In the genomic region with DNA sequence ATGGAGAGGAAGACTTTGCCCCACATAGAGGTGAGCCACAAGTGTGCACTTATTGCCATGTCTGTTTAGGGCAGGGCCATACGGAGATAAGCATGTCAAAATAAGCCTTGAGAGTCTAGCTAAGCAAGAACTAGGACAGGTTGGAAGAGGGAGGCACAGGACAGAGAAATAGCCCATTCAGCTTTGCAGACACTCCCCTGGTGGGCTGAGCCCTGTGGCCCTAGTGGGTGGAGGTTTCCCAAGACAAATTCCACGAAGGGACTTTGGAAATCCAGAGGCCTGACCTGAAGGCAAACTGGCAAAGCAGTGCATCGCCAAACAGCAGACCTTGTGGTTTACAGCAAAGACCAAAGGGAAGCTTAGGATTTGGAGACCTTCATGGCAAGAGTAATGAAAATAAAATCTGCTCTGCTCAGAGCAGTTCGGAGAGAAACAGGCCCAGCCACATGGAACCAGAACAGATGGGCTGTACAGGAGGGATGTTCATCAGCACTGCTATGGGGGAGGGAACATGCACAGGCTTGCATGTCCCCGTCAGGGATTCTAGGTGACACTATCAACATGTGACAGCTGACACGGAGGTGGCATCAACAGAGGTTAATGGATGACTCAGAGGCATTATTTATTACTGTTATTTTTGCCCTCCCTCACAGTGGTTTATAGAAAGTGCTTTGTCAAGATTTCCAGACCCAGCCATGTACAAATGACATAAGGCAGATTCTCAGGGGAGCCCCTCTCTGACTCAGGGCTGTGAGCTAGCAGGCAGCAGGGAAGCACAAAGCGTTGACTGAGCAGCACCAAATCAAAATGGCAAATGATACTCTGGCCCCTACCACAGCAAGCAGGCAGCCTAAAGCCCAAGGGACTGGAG, we compare ENCODE assay signal across 1 cellular context.
TF ChIP-seq lines count a peak whose summit lies in the region.

No MANE protein-coding gene starts in this region.

TF ChIP-seq in K562, 482 proteins besides CTCF, POLR2A, EP300 and RAD21 (continued from another document and continues in another):
- TF ChIP-seq, protein P1, sequence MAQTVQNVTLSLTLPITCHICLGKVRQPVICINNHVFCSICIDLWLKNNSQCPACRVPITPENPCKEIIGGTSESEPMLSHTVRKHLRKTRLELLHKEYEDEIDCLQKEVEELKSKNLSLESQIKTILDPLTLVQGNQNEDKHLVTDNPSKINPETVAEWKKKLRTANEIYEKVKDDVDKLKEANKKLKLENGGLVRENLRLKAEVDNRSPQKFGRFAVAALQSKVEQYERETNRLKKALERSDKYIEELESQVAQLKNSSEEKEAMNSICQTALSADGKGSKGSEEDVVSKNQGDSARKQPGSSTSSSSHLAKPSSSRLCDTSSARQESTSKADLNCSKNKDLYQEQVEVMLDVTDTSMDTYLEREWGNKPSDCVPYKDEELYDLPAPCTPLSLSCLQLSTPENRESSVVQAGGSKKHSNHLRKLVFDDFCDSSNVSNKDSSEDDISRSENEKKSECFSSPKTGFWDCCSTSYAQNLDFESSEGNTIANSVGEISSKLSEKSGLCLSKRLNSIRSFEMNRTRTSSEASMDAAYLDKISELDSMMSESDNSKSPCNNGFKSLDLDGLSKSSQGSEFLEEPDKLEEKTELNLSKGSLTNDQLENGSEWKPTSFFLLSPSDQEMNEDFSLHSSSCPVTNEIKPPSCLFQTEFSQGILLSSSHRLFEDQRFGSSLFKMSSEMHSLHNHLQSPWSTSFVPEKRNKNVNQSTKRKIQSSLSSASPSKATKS (CRISPR knock-in tag; IDR thresholded peaks at IDR 0.05): no peak
- TF ChIP-seq GTF2E2 (tag; IDR thresholded peaks at IDR 0.05) (no peak), NFIC (IDR thresholded peaks at IDR 0.05) (no peak), BHLHE40 (IDR thresholded peaks at IDR 0.05; ENCODE audit: low read length) (peak; percentile 72), MYC (IDR thresholded peaks at IDR 0.05; ENCODE audit: low read depth, low read length) (peak; percentile 54), MYC (CRISPR knock-in tag; IDR thresholded peaks at IDR 0.05; ENCODE audit: borderline replicate concordance, low read depth) (no peak), CTBP1 (IDR thresholded peaks at IDR 0.05; ENCODE audit: borderline replicate concordance) (peak; percentile 50; the same call in 1 of the 2 replicates), KDM4B (IDR thresholded peaks at IDR 0.05; ENCODE audit: borderline replicate concordance in 2 of 2, low read depth in 1 of 2) (0 out of 4 replicates have a peak, but pooled peaks of 1 of the 2 experiments have one; percentile 27), ZNF347 (CRISPR knock-in tag; IDR thresholded peaks at IDR 0.05; ENCODE audit: low read depth) (no peak), CHD2 (IDR thresholded peaks at IDR 0.05; ENCODE audit: low read depth, low read length) (no peak), NR2C2 (CRISPR knock-in tag; IDR thresholded peaks at IDR 0.05) (no peak), NR2C2 (tag; IDR thresholded peaks at IDR 0.05) (peak; percentile 50; the same call in 1 of the 2 replicates), ZNF57 (CRISPR knock-in tag; IDR thresholded peaks at IDR 0.05) (no peak), HMG20B (CRISPR knock-in tag; IDR thresholded peaks at IDR 0.05) (no peak), ARID1B (IDR thresholded peaks at IDR 0.05) (peak; percentile 85), TSC22D4 (tag; IDR thresholded peaks at IDR 0.05) (no peak), HCFC1 (IDR thresholded peaks at IDR 0.05; ENCODE audit: low read depth, low read length) (0 out of 2 replicates have a peak, but pooled peaks have one; percentile 25), TEAD1 (CRISPR knock-in tag; IDR thresholded peaks at IDR 0.05) (no peak; a peak in 2 of 4 replicates), RBM15 (IDR thresholded peaks at IDR 0.05; ENCODE audit: insufficient read depth, low read length) (no peak), YY1 (IDR thresholded peaks at IDR 0.05; ENCODE audit: borderline replicate concordance in 1 of 3, control insufficient read depth in 1 of 3, extremely low read depth in 1 of 3, insufficient read depth in 3 of 3, insufficient read length in 1 of 3, insufficient replicate concordance in 2 of 3, low read depth in 1 of 3, low read length in 2 of 3) (no peak), RBM14 (IDR thresholded peaks at IDR 0.05; ENCODE audit: borderline replicate concordance, insufficient read depth, low read depth, low read length) (no peak), ILK (tag; IDR thresholded peaks at IDR 0.05; ENCODE audit: borderline replicate concordance, low read depth) (no peak), RBM34 (IDR thresholded peaks at IDR 0.05; ENCODE audit: borderline replicate concordance, insufficient read depth, low read length) (no peak), FOXA1 (IDR thresholded peaks at IDR 0.05; ENCODE audit: borderline replicate concordance) (no peak), FOXJ3 (CRISPR knock-in tag; IDR thresholded peaks at IDR 0.05) (no peak), EP400 (IDR thresholded peaks at IDR 0.05) (peak; percentile 48; the same call in 1 of the 2 replicates)
- TF ChIP-seq, protein P2, sequence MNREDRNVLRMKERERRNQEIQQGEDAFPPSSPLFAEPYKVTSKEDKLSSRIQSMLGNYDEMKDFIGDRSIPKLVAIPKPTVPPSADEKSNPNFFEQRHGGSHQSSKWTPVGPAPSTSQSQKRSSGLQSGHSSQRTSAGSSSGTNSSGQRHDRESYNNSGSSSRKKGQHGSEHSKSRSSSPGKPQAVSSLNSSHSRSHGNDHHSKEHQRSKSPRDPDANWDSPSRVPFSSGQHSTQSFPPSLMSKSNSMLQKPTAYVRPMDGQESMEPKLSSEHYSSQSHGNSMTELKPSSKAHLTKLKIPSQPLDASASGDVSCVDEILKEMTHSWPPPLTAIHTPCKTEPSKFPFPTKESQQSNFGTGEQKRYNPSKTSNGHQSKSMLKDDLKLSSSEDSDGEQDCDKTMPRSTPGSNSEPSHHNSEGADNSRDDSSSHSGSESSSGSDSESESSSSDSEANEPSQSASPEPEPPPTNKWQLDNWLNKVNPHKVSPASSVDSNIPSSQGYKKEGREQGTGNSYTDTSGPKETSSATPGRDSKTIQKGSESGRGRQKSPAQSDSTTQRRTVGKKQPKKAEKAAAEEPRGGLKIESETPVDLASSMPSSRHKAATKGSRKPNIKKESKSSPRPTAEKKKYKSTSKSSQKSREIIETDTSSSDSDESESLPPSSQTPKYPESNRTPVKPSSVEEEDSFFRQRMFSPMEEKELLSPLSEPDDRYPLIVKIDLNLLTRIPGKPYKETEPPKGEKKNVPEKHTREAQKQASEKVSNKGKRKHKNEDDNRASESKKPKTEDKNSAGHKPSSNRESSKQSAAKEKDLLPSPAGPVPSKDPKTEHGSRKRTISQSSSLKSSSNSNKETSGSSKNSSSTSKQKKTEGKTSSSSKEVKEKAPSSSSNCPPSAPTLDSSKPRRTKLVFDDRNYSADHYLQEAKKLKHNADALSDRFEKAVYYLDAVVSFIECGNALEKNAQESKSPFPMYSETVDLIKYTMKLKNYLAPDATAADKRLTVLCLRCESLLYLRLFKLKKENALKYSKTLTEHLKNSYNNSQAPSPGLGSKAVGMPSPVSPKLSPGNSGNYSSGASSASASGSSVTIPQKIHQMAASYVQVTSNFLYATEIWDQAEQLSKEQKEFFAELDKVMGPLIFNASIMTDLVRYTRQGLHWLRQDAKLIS (CRISPR knock-in tag; IDR thresholded peaks at IDR 0.05): no peak
- TF ChIP-seq, protein P3, sequence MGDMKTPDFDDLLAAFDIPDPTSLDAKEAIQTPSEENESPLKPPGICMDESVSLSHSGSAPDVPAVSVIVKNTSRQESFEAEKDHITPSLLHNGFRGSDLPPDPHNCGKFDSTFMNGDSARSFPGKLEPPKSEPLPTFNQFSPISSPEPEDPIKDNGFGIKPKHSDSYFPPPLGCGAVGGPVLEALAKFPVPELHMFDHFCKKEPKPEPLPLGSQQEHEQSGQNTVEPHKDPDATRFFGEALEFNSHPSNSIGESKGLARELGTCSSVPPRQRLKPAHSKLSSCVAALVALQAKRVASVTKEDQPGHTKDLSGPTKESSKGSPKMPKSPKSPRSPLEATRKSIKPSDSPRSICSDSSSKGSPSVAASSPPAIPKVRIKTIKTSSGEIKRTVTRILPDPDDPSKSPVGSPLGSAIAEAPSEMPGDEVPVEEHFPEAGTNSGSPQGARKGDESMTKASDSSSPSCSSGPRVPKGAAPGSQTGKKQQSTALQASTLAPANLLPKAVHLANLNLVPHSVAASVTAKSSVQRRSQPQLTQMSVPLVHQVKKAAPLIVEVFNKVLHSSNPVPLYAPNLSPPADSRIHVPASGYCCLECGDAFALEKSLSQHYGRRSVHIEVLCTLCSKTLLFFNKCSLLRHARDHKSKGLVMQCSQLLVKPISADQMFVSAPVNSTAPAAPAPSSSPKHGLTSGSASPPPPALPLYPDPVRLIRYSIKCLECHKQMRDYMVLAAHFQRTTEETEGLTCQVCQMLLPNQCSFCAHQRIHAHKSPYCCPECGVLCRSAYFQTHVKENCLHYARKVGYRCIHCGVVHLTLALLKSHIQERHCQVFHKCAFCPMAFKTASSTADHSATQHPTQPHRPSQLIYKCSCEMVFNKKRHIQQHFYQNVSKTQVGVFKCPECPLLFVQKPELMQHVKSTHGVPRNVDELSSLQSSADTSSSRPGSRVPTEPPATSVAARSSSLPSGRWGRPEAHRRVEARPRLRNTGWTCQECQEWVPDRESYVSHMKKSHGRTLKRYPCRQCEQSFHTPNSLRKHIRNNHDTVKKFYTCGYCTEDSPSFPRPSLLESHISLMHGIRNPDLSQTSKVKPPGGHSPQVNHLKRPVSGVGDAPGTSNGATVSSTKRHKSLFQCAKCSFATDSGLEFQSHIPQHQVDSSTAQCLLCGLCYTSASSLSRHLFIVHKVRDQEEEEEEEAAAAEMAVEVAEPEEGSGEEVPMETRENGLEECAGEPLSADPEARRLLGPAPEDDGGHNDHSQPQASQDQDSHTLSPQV (IDR thresholded peaks at IDR 0.05): peak; percentile 40; the same call in 1 of the 2 replicates
- TF ChIP-seq, protein P4, sequence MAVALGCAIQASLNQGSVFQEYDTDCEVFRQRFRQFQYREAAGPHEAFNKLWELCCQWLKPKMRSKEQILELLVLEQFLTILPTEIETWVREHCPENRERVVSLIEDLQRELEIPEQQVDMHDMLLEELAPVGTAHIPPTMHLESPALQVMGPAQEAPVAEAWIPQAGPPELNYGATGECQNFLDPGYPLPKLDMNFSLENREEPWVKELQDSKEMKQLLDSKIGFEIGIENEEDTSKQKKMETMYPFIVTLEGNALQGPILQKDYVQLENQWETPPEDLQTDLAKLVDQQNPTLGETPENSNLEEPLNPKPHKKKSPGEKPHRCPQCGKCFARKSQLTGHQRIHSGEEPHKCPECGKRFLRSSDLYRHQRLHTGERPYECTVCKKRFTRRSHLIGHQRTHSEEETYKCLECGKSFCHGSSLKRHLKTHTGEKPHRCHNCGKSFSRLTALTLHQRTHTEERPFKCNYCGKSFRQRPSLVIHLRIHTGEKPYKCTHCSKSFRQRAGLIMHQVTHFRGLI (CRISPR knock-in tag; IDR thresholded peaks at IDR 0.05): no peak
- TF ChIP-seq, protein P5, sequence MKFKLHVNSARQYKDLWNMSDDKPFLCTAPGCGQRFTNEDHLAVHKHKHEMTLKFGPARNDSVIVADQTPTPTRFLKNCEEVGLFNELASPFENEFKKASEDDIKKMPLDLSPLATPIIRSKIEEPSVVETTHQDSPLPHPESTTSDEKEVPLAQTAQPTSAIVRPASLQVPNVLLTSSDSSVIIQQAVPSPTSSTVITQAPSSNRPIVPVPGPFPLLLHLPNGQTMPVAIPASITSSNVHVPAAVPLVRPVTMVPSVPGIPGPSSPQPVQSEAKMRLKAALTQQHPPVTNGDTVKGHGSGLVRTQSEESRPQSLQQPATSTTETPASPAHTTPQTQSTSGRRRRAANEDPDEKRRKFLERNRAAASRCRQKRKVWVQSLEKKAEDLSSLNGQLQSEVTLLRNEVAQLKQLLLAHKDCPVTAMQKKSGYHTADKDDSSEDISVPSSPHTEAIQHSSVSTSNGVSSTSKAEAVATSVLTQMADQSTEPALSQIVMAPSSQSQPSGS (CRISPR knock-in tag; IDR thresholded peaks at IDR 0.05): no peak
- TF ChIP-seq, protein P6, sequence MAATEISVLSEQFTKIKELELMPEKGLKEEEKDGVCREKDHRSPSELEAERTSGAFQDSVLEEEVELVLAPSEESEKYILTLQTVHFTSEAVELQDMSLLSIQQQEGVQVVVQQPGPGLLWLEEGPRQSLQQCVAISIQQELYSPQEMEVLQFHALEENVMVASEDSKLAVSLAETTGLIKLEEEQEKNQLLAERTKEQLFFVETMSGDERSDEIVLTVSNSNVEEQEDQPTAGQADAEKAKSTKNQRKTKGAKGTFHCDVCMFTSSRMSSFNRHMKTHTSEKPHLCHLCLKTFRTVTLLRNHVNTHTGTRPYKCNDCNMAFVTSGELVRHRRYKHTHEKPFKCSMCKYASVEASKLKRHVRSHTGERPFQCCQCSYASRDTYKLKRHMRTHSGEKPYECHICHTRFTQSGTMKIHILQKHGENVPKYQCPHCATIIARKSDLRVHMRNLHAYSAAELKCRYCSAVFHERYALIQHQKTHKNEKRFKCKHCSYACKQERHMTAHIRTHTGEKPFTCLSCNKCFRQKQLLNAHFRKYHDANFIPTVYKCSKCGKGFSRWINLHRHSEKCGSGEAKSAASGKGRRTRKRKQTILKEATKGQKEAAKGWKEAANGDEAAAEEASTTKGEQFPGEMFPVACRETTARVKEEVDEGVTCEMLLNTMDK (IDR thresholded peaks at IDR 0.05; ENCODE audit: borderline replicate concordance, insufficient read depth, low read depth, low read length, poor library complexity, severe bottlenecking): no peak
- TF ChIP-seq, protein P7, sequence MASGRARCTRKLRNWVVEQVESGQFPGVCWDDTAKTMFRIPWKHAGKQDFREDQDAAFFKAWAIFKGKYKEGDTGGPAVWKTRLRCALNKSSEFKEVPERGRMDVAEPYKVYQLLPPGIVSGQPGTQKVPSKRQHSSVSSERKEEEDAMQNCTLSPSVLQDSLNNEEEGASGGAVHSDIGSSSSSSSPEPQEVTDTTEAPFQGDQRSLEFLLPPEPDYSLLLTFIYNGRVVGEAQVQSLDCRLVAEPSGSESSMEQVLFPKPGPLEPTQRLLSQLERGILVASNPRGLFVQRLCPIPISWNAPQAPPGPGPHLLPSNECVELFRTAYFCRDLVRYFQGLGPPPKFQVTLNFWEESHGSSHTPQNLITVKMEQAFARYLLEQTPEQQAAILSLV (tag; IDR thresholded peaks at IDR 0.05): no peak
- TF ChIP-seq, protein P8, sequence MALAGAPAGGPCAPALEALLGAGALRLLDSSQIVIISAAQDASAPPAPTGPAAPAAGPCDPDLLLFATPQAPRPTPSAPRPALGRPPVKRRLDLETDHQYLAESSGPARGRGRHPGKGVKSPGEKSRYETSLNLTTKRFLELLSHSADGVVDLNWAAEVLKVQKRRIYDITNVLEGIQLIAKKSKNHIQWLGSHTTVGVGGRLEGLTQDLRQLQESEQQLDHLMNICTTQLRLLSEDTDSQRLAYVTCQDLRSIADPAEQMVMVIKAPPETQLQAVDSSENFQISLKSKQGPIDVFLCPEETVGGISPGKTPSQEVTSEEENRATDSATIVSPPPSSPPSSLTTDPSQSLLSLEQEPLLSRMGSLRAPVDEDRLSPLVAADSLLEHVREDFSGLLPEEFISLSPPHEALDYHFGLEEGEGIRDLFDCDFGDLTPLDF (CRISPR knock-in tag; IDR thresholded peaks at IDR 0.05): no peak
- TF ChIP-seq, protein P9, sequence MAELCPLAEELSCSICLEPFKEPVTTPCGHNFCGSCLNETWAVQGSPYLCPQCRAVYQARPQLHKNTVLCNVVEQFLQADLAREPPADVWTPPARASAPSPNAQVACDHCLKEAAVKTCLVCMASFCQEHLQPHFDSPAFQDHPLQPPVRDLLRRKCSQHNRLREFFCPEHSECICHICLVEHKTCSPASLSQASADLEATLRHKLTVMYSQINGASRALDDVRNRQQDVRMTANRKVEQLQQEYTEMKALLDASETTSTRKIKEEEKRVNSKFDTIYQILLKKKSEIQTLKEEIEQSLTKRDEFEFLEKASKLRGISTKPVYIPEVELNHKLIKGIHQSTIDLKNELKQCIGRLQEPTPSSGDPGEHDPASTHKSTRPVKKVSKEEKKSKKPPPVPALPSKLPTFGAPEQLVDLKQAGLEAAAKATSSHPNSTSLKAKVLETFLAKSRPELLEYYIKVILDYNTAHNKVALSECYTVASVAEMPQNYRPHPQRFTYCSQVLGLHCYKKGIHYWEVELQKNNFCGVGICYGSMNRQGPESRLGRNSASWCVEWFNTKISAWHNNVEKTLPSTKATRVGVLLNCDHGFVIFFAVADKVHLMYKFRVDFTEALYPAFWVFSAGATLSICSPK (IDR thresholded peaks at IDR 0.05; ENCODE audit: borderline replicate concordance): no peak
